ENCODE assay signal across 2 cellular contexts in the genomic region with DNA sequence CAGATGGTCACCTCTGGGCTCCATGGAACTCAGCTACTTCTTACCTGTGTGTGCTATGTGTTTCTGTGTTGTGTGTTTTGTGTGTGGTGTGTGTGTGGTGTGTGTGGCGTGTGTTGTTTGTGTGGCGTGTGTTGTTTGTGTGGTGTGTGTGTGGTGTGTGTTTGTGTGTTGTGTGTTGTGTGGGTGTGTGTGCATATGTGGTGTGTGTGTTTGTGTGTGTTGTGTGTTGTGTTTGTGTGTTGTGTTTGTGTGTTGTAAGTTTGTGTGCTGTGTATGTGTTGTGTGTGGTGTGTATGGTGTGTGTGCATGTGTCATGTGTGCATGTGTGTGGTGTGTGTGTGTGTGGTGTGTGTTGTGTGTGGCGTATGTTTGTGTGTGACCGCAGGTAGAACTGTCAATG.
TF ChIP-seq lines count a peak whose summit lies in the region.

No MANE protein-coding gene starts in this region.

TF ChIP-seq in IMR-90, 13 proteins besides CTCF, POLR2A, EP300 and RAD21:
- no peak for TF ChIP-seq RCOR1 (IDR thresholded peaks at IDR 0.05; ENCODE audit: insufficient replicate concordance, low read length)
- no peak for TF ChIP-seq NFE2L2 (IDR thresholded peaks at IDR 0.05; ENCODE audit: low read depth, low read length)
- TF ChIP-seq MXI1 (IDR thresholded peaks at IDR 0.05; ENCODE audit: borderline replicate concordance, low read depth, low read length), result no peak

TF ChIP-seq in K562, 482 proteins besides CTCF, POLR2A, EP300 and RAD21:
- TF ChIP-seq SIRT6 (IDR thresholded peaks at IDR 0.05; ENCODE audit: low read depth, low read length) (no peak), SNRNP70 (optimal IDR thresholded peaks at IDR 0.05; ENCODE audit: low read depth, low read length) (no peak), ZNF143 (CRISPR knock-in tag; IDR thresholded peaks at IDR 0.05) (no peak), SMARCA4 (IDR thresholded peaks at IDR 0.05) (no peak), E2F3 (CRISPR knock-in tag; IDR thresholded peaks at IDR 0.05) (no peak), FUS (optimal IDR thresholded peaks at IDR 0.05; ENCODE audit: low read depth, low read length) (no peak), ARHGAP35 (IDR thresholded peaks at IDR 0.05; ENCODE audit: partially characterized antibody) (peak; percentile 23), ZNF586 (CRISPR knock-in tag; conservative IDR thresholded peaks at IDR 0.05) (no peak), EWSR1 (IDR thresholded peaks at IDR 0.05; ENCODE audit: borderline replicate concordance, low read depth, partially characterized antibody) (no peak), ZNF274 (IDR thresholded peaks at IDR 0.05; ENCODE audit: borderline replicate concordance, low read depth, low read length) (no peak), PHF20 (IDR thresholded peaks at IDR 0.05; ENCODE audit: partially characterized antibody) (peak; percentile 82), NFE2L1 (tag; IDR thresholded peaks at IDR 0.05; ENCODE audit: borderline replicate concordance, low read depth) (no peak), ZNF324 (CRISPR knock-in tag; IDR thresholded peaks at IDR 0.05) (no peak), BRF1 (IDR thresholded peaks at IDR 0.05; ENCODE audit: borderline replicate concordance, extremely low read depth, insufficient read length) (no peak), NFATC3 (IDR thresholded peaks at IDR 0.05) (no peak), HDAC1 (IDR thresholded peaks at IDR 0.05) (0 out of 4 replicates have a peak, but pooled peaks of 1 of the 2 experiments have one; percentile 18), ZKSCAN1 (IDR thresholded peaks at IDR 0.05; ENCODE audit: low read depth, low read length) (no peak), WHSC1 (IDR thresholded peaks at IDR 0.05; ENCODE audit: low read length) (no peak), TEAD1 (CRISPR knock-in tag; IDR thresholded peaks at IDR 0.05) (no peak), ZNF589 (CRISPR knock-in tag; IDR thresholded peaks at IDR 0.05; ENCODE audit: low read depth) (no peak), DPF2 (IDR thresholded peaks at IDR 0.05) (0 out of 2 replicates have a peak, but pooled peaks have one; percentile 13), NCOA4 (IDR thresholded peaks at IDR 0.05; ENCODE audit: partially characterized antibody) (no peak), TAL1 (IDR thresholded peaks at IDR 0.05) (0 out of 2 replicates have a peak, but pooled peaks have one; percentile 6), PHF8 (IDR thresholded peaks at IDR 0.05; ENCODE audit: borderline replicate concordance, low read length) (no peak), STAT5B (CRISPR knock-in tag; IDR thresholded peaks at IDR 0.05) (no peak), SIX5 (IDR thresholded peaks at IDR 0.05; ENCODE audit: borderline replicate concordance in 1 of 2, insufficient read depth in 1 of 2, low read depth in 1 of 2, low read length in 2 of 2) (no peak), SMARCA5 (IDR thresholded peaks at IDR 0.05) (0 out of 2 replicates have a peak, but pooled peaks have one; percentile 46), TSC22D4 (tag; IDR thresholded peaks at IDR 0.05) (no peak), SRSF9 (IDR thresholded peaks at IDR 0.05; ENCODE audit: borderline replicate concordance, low read depth, low read length) (no peak), OTX1 (CRISPR knock-in tag; IDR thresholded peaks at IDR 0.05) (0 out of 2 replicates have a peak, but pooled peaks have one; percentile 20), NFE2 (IDR thresholded peaks at IDR 0.05; ENCODE audit: low read depth) (no peak), MTA2 (IDR thresholded peaks at IDR 0.05; ENCODE audit: low read depth) (no peak), KLF1 (tag; IDR thresholded peaks at IDR 0.05) (no peak), RBM25 (IDR thresholded peaks at IDR 0.05; ENCODE audit: low read depth, low read length, severe bottlenecking) (no peak), YBX1 (IDR thresholded peaks at IDR 0.05) (0 out of 2 replicates have a peak, but pooled peaks have one; percentile 35), SIN3A (IDR thresholded peaks at IDR 0.05; ENCODE audit: borderline replicate concordance in 2 of 2, control insufficient read depth in 1 of 2, low read depth in 2 of 2, low read length in 2 of 2) (no peak), ARID2 (IDR thresholded peaks at IDR 0.05) (no peak), HMG20B (CRISPR knock-in tag; IDR thresholded peaks at IDR 0.05) (no peak), ZNF3 (CRISPR knock-in tag; IDR thresholded peaks at IDR 0.05) (no peak), POLR2AphosphoS5 (IDR thresholded peaks at IDR 0.05; ENCODE audit: control insufficient read depth, insufficient read depth, low read depth, low read length) (no peak), U2AF1 (optimal IDR thresholded peaks at IDR 0.05; ENCODE audit: low read depth, low read length) (no peak), CEBPG (CRISPR knock-in tag; IDR thresholded peaks at IDR 0.05) (no peak), CEBPG (tag; conservative IDR thresholded peaks at IDR 0.05 in 1 of 2, IDR thresholded peaks at IDR 0.05 in 1 of 2) (no peak), SETDB1 (IDR thresholded peaks at IDR 0.05; ENCODE audit: low read length) (no peak), TARDBP (IDR thresholded peaks at IDR 0.05) (no peak), HOXB6 (CRISPR knock-in tag; IDR thresholded peaks at IDR 0.05; ENCODE audit: borderline replicate concordance) (no peak), ZNF217 (CRISPR knock-in tag; IDR thresholded peaks at IDR 0.05) (no peak), ZNF699 (CRISPR knock-in tag; IDR thresholded peaks at IDR 0.05; ENCODE audit: insufficient replicate concordance) (no peak), BCOR (IDR thresholded peaks at IDR 0.05) (peak; percentile 60), ZNF780A (CRISPR knock-in tag; IDR thresholded peaks at IDR 0.05) (no peak), TRIM24 (IDR thresholded peaks at IDR 0.05) (peak; percentile 24 to 43; a peak in 2 of 4 replicates), ZNF707 (CRISPR knock-in tag; conservative IDR thresholded peaks at IDR 0.05) (no peak), POLR3G (IDR thresholded peaks at IDR 0.05; ENCODE audit: extremely low read depth, insufficient read length, insufficient replicate concordance) (no peak), ZNF79 (CRISPR knock-in tag; IDR thresholded peaks at IDR 0.05; ENCODE audit: low read depth) (no peak)
- TF ChIP-seq, protein P1, sequence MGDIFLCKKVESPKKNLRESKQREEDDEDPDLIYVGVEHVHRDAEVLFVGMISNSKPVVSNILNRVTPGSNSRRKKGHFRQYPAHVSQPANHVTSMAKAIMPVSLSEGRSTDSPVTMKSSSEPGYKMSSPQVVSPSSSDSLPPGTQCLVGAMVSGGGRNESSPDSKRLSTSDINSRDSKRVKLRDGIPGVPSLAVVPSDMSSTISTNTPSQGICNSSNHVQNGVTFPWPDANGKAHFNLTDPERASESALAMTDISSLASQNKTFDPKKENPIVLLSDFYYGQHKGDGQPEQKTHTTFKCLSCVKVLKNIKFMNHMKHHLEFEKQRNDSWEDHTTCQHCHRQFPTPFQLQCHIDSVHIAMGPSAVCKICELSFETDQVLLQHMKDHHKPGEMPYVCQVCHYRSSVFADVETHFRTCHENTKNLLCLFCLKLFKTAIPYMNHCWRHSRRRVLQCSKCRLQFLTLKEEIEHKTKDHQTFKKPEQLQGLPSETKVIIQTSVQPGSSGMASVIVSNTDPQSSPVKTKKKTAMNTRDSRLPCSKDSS (IDR thresholded peaks at IDR 0.05; ENCODE audit: low read depth, partially characterized antibody), result no peak
- TF ChIP-seq, protein P2, sequence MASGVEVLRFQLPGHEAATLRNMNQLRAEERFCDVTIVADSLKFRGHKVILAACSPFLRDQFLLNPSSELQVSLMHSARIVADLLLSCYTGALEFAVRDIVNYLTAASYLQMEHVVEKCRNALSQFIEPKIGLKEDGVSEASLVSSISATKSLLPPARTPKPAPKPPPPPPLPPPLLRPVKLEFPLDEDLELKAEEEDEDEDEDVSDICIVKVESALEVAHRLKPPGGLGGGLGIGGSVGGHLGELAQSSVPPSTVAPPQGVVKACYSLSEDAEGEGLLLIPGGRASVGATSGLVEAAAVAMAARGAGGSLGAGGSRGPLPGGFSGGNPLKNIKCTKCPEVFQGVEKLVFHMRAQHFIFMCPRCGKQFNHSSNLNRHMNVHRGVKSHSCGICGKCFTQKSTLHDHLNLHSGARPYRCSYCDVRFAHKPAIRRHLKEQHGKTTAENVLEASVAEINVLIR (CRISPR knock-in tag; IDR thresholded peaks at IDR 0.05), result no peak
- TF ChIP-seq, protein P3, sequence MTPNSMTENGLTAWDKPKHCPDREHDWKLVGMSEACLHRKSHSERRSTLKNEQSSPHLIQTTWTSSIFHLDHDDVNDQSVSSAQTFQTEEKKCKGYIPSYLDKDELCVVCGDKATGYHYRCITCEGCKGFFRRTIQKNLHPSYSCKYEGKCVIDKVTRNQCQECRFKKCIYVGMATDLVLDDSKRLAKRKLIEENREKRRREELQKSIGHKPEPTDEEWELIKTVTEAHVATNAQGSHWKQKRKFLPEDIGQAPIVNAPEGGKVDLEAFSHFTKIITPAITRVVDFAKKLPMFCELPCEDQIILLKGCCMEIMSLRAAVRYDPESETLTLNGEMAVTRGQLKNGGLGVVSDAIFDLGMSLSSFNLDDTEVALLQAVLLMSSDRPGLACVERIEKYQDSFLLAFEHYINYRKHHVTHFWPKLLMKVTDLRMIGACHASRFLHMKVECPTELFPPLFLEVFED (CRISPR knock-in tag; conservative IDR thresholded peaks at IDR 0.05), result no peak
- TF ChIP-seq, protein P4, sequence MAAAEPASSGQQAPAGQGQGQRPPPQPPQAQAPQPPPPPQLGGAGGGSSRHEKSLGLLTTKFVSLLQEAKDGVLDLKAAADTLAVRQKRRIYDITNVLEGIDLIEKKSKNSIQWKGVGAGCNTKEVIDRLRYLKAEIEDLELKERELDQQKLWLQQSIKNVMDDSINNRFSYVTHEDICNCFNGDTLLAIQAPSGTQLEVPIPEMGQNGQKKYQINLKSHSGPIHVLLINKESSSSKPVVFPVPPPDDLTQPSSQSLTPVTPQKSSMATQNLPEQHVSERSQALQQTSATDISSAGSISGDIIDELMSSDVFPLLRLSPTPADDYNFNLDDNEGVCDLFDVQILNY (CRISPR knock-in tag; IDR thresholded peaks at IDR 0.05), result no peak
- TF ChIP-seq, protein P5, sequence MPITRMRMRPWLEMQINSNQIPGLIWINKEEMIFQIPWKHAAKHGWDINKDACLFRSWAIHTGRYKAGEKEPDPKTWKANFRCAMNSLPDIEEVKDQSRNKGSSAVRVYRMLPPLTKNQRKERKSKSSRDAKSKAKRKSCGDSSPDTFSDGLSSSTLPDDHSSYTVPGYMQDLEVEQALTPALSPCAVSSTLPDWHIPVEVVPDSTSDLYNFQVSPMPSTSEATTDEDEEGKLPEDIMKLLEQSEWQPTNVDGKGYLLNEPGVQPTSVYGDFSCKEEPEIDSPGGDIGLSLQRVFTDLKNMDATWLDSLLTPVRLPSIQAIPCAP (CRISPR knock-in tag; IDR thresholded peaks at IDR 0.05; ENCODE audit: borderline replicate concordance), result no peak
- TF ChIP-seq, protein P6, sequence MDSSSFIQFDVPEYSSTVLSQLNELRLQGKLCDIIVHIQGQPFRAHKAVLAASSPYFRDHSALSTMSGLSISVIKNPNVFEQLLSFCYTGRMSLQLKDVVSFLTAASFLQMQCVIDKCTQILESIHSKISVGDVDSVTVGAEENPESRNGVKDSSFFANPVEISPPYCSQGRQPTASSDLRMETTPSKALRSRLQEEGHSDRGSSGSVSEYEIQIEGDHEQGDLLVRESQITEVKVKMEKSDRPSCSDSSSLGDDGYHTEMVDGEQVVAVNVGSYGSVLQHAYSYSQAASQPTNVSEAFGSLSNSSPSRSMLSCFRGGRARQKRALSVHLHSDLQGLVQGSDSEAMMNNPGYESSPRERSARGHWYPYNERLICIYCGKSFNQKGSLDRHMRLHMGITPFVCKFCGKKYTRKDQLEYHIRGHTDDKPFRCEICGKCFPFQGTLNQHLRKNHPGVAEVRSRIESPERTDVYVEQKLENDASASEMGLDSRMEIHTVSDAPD (CRISPR knock-in tag; IDR thresholded peaks at IDR 0.05), result no peak
- TF ChIP-seq, protein P7, sequence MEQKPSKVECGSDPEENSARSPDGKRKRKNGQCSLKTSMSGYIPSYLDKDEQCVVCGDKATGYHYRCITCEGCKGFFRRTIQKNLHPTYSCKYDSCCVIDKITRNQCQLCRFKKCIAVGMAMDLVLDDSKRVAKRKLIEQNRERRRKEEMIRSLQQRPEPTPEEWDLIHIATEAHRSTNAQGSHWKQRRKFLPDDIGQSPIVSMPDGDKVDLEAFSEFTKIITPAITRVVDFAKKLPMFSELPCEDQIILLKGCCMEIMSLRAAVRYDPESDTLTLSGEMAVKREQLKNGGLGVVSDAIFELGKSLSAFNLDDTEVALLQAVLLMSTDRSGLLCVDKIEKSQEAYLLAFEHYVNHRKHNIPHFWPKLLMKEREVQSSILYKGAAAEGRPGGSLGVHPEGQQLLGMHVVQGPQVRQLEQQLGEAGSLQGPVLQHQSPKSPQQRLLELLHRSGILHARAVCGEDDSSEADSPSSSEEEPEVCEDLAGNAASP (IDR thresholded peaks at IDR 0.05), result no peak
- TF ChIP-seq, protein P8, sequence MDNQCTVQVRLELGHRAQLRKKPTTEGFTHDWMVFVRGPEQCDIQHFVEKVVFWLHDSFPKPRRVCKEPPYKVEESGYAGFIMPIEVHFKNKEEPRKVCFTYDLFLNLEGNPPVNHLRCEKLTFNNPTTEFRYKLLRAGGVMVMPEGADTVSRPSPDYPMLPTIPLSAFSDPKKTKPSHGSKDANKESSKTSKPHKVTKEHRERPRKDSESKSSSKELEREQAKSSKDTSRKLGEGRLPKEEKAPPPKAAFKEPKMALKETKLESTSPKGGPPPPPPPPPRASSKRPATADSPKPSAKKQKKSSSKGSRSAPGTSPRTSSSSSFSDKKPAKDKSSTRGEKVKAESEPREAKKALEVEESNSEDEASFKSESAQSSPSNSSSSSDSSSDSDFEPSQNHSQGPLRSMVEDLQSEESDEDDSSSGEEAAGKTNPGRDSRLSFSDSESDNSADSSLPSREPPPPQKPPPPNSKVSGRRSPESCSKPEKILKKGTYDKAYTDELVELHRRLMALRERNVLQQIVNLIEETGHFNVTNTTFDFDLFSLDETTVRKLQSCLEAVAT (IDR thresholded peaks at IDR 0.05), result peak; percentile 41 to 69; a peak in 2 of 4 replicates
- TF ChIP-seq, protein P9, sequence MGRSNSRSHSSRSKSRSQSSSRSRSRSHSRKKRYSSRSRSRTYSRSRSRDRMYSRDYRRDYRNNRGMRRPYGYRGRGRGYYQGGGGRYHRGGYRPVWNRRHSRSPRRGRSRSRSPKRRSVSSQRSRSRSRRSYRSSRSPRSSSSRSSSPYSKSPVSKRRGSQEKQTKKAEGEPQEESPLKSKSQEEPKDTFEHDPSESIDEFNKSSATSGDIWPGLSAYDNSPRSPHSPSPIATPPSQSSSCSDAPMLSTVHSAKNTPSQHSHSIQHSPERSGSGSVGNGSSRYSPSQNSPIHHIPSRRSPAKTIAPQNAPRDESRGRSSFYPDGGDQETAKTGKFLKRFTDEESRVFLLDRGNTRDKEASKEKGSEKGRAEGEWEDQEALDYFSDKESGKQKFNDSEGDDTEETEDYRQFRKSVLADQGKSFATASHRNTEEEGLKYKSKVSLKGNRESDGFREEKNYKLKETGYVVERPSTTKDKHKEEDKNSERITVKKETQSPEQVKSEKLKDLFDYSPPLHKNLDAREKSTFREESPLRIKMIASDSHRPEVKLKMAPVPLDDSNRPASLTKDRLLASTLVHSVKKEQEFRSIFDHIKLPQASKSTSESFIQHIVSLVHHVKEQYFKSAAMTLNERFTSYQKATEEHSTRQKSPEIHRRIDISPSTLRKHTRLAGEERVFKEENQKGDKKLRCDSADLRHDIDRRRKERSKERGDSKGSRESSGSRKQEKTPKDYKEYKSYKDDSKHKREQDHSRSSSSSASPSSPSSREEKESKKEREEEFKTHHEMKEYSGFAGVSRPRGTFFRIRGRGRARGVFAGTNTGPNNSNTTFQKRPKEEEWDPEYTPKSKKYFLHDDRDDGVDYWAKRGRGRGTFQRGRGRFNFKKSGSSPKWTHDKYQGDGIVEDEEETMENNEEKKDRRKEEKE (IDR thresholded peaks at IDR 0.05; ENCODE audit: borderline replicate concordance in 1 of 2, control insufficient read depth in 1 of 2, low read depth in 2 of 2, low read length in 1 of 2), result no peak
